12 cellular contexts compared by ENCODE assay signal in genomic region chr14:61326149-61326548, GRCh38. TPM values are rescaled to one million over a fixed set of nuclear protein-coding genes. Genes with fewer than 3 reads are reported as not detected.
DNase-seq lines count a peak whose midpoint lies in the region; ATAC-seq and TF ChIP-seq lines count a peak whose summit lies in the region.
"Had no signal": no experiment of that assay in that cellular context is flagged by ENCODE, and none has a peak within 500 bp of the region (broad histone marks: within the 10 kb centered on the region; RNA-seq: fewer than 3 reads in every experiment).

No MANE protein-coding gene starts in this region.

- no peaks in the 10 kb centered on the region for H4K20me1 ChIP-seq in GM23338 (replicated peaks; ENCODE audit: insufficient read depth)

- DNase-seq in right atrium auricular region (ENCODE audit: low spot score) (no peak), left ventricle myocardium superior (no peak), lower lobe of right lung (no peak), uterus (no peak), GM23338 (ENCODE audit: low spot score) (no peak)
- no peak for DNase-seq in activated T-helper 1 cell treated with anti-CD3 and anti-CD28 coated beads, Interleukin-12 subunit alpha, Interleukin-12 subunit beta, Interleukin-2, Interleukin-4 antibody, amounts not matched to agents 30 ng/mL and 10 ng/mL and 1 ng/mL, durations not matched to agents 14 hours and 24 hours and 36 hours (ENCODE audit: low spot score)
- DNase-seq in stimulated activated CD4-positive, alpha-beta T cell treated with anti-CD3 and anti-CD28 coated beads, Interleukin-2, amount 100 ng/mL, for 48 hours, result no peak
- DNase-seq: activated CD4-positive, CD25-positive, alpha-beta regulatory T cell treated with anti-CD3 and anti-CD28 coated beads, Interleukin-2, amount 50 U/mL, for 72 hours; effector CD4-positive, alpha-beta T cell; KBM-7 had no signal

- H3K9me2 ChIP-seq in GM23338 (ENCODE audit: insufficient read depth), result no peaks in the 10 kb centered on the region

- peak overlapping the region; percentile 93 for H3K4me3 Mint-ChIP-seq in activated T-helper 1 cell treated with anti-CD3 and anti-CD28 coated beads, Interleukin-12 subunit alpha, Interleukin-12 subunit beta, Interleukin-2, Interleukin-4 antibody, amounts not matched to agents 30 ng/mL and 10 ng/mL and 1 ng/mL, durations not matched to agents 14 hours and 24 hours and 36 hours
- no peak overlapping the region for H3K4me3 Mint-ChIP-seq in GM23338

- H3K27ac ChIP-seq in right atrium auricular region (peak overlapping the region; percentile 63 to 73), lower lobe of right lung (peak overlapping the region; percentile 89), uterus (peak overlapping the region; percentile 44 to 80), GM23338 (ENCODE audit: low read depth) (no peak overlapping the region)
- H3K27ac ChIP-seq: HL-60 had no signal

- peaks cover 47% of the 10 kb centered on the region for H3K36me3 Mint-ChIP-seq in activated T-helper 1 cell treated with anti-CD3 and anti-CD28 coated beads, Interleukin-12 subunit alpha, Interleukin-12 subunit beta, Interleukin-2, Interleukin-4 antibody, amounts not matched to agents 30 ng/mL and 10 ng/mL and 1 ng/mL, durations not matched to agents 14 hours and 24 hours and 36 hours (ENCODE audit: low read depth)
- H3K36me3 Mint-ChIP-seq in GM23338 (ENCODE audit: low read depth), result peaks cover 5% of the 10 kb centered on the region; the same call in 2 of the 3 replicates

- H3K27me3 ChIP-seq in right atrium auricular region (no peaks in the 10 kb centered on the region), lower lobe of right lung (ENCODE audit: low read depth) (no peaks in the 10 kb centered on the region), uterus (no peaks in the 10 kb centered on the region), GM23338 (ENCODE audit: insufficient read depth) (peaks cover 32% of the 10 kb centered on the region)

- H3F3A ChIP-seq in GM23338 (replicated peaks; ENCODE audit: low read depth), result no peaks in the 10 kb centered on the region

- H2AFZ ChIP-seq in GM23338, result no peak overlapping the region

- no peaks in the 10 kb centered on the region for H3K36me3 ChIP-seq in right atrium auricular region
- H3K36me3 ChIP-seq in lower lobe of right lung, result no peaks in the 10 kb centered on the region
- no peaks in the 10 kb centered on the region for H3K36me3 ChIP-seq in uterus
- H3K36me3 ChIP-seq in GM23338 (ENCODE audit: insufficient read depth), result no peaks in the 10 kb centered on the region

- H3K79me2 ChIP-seq in GM23338 (replicated peaks; ENCODE audit: insufficient read depth), result no peaks in the 10 kb centered on the region

- ATAC-seq in left ventricle myocardium superior (no peak), lower lobe of right lung (no peak), GM23338 (no peak), HG02798 (IDR thresholded peaks at IDR 0.05; ENCODE audit: poor library complexity, unreplicated experiment) (no peak)

- no peak overlapping the region for H3K4me3 ChIP-seq in right atrium auricular region
- H3K4me3 ChIP-seq in lower lobe of right lung, result peak overlapping the region; percentile 20
- no peak overlapping the region for H3K4me3 ChIP-seq in uterus
- no peak overlapping the region for H3K4me3 ChIP-seq in GM23338

- no peak for TF ChIP-seq CTCF in right atrium auricular region (IDR thresholded peaks at IDR 0.05)
- no peak for TF ChIP-seq CTCF in lower lobe of right lung (IDR thresholded peaks at IDR 0.05)
- TF ChIP-seq CTCF in uterus (IDR thresholded peaks at IDR 0.05), result no peak
- no peak for TF ChIP-seq CTCF in GM23338 (conservative IDR thresholded peaks at IDR 0.05; ENCODE audit: low read depth in 2 of 2)

- H3K27ac Mint-ChIP-seq in activated T-helper 1 cell treated with anti-CD3 and anti-CD28 coated beads, Interleukin-12 subunit alpha, Interleukin-12 subunit beta, Interleukin-2, Interleukin-4 antibody, amounts not matched to agents 30 ng/mL and 10 ng/mL and 1 ng/mL, durations not matched to agents 14 hours and 24 hours and 36 hours, result peak overlapping the region; percentile 86
- no peak overlapping the region for H3K27ac Mint-ChIP-seq in GM23338

- no peaks in the 10 kb centered on the region for H3K27me3 Mint-ChIP-seq in activated T-helper 1 cell treated with anti-CD3 and anti-CD28 coated beads, Interleukin-12 subunit alpha, Interleukin-12 subunit beta, Interleukin-2, Interleukin-4 antibody, amounts not matched to agents 30 ng/mL and 10 ng/mL and 1 ng/mL, durations not matched to agents 14 hours and 24 hours and 36 hours (ENCODE audit: insufficient read depth)
- peaks cover 19% of the 10 kb centered on the region for H3K27me3 Mint-ChIP-seq in GM23338 (ENCODE audit: insufficient read depth, low read depth, poor library complexity)

- no peak for TF ChIP-seq POLR2A in uterus (IDR thresholded peaks at IDR 0.05)

- no peak overlapping the region for H3K4me2 ChIP-seq in GM23338

- H3K9me3 ChIP-seq in right atrium auricular region (peaks cover 0 to 8% of the 10 kb centered on the region in 2 donors), lower lobe of right lung (no peaks in the 10 kb centered on the region), uterus (no peaks in the 10 kb centered on the region)

- intact Hi-C loops in left ventricle myocardium superior (cut with micrococcal nuclease), result no loop called here
- intact Hi-C loops in activated T-helper 1 cell treated with anti-CD3 and anti-CD28 coated beads, Interleukin-12 subunit alpha, Interleukin-12 subunit beta, Interleukin-2, Interleukin-4 antibody, amounts not matched to agents 30 ng/mL and 10 ng/mL and 1 ng/mL, durations not matched to agents 14 hours and 24 hours and 36 hours (cut with micrococcal nuclease), result loop anchor here (1.0 to 10.0 kb wide), 8 partner anchors 16 to 1231 kb away; partner anchors contain the start of genes HIF1A and PCNX4
- intact Hi-C loops in lower lobe of right lung (cut with DNase I), result no loop called here
- intact Hi-C loops in uterus (cut with DNase I; ENCODE audit: low total_unique reads), result no loop called here

- H3K4me1 Mint-ChIP-seq in activated T-helper 1 cell treated with anti-CD3 and anti-CD28 coated beads, Interleukin-12 subunit alpha, Interleukin-12 subunit beta, Interleukin-2, Interleukin-4 antibody, amounts not matched to agents 30 ng/mL and 10 ng/mL and 1 ng/mL, durations not matched to agents 14 hours and 24 hours and 36 hours (ENCODE audit: low read depth), result peaks cover 74% of the 10 kb centered on the region
- peaks cover 13% of the 10 kb centered on the region for H3K4me1 Mint-ChIP-seq in GM23338

- H3K4me1 ChIP-seq in right atrium auricular region (peaks cover 0 to 18% of the 10 kb centered on the region in 2 donors), lower lobe of right lung (peaks cover 37% of the 10 kb centered on the region), uterus (peaks cover 0 to 3% of the 10 kb centered on the region in 2 donors), GM23338 (ENCODE audit: insufficient read depth) (no peaks in the 10 kb centered on the region)

- peaks cover 4% of the 10 kb centered on the region for H3K9me3 Mint-ChIP-seq in activated T-helper 1 cell treated with anti-CD3 and anti-CD28 coated beads, Interleukin-12 subunit alpha, Interleukin-12 subunit beta, Interleukin-2, Interleukin-4 antibody, amounts not matched to agents 30 ng/mL and 10 ng/mL and 1 ng/mL, durations not matched to agents 14 hours and 24 hours and 36 hours
- H3K9me3 Mint-ChIP-seq in GM23338, result peaks cover 9% of the 10 kb centered on the region

TF ChIP-seq in GM23338, 12 proteins besides CTCF, POLR2A, EP300 and RAD21 (continues in another document):
- TF ChIP-seq NANOG (IDR thresholded peaks at IDR 0.05; ENCODE audit: borderline replicate concordance), result no peak
- TF ChIP-seq JUNB (IDR thresholded peaks at IDR 0.05; ENCODE audit: unreplicated experiment), result no peak
- TF ChIP-seq EZH2 (IDR thresholded peaks at IDR 0.05; ENCODE audit: low read depth, unreplicated experiment), result no peak
- no peak for TF ChIP-seq EZH2phosphoT487 (IDR thresholded peaks at IDR 0.05; ENCODE audit: unreplicated experiment)

RNA-seq across cellular contexts. Expression of gene PRKCH, which starts 4.8 kb away (rescaled TPM):
- total RNA-seq in right atrium auricular region (10 to 100 TPM; 24.9 to 40.3 TPM), left ventricle myocardium superior (15.9 TPM), lower lobe of right lung (60.9 TPM), uterus (100 to 1,000 TPM in 1 of 4 donors, 10 to 100 TPM in 3; 17.9 to 105 (median 63.5) TPM)
- total RNA-seq in activated T-helper 1 cell treated with anti-CD3 and anti-CD28 coated beads, Interleukin-12 subunit alpha, Interleukin-12 subunit beta, Interleukin-2, Interleukin-4 antibody, amounts not matched to agents 30 ng/mL and 10 ng/mL and 1 ng/mL, durations not matched to agents 14 hours and 24 hours and 36 hours, result 145 and 151 TPM in 2 replicates
- total RNA-seq in GM23338 (2014; rRNA removed; shearing (Covaris generic)), result 10.0 and 10.1 TPM in 2 replicates
- polyA plus RNA-seq in GM23338 (2016; fragmentation: Nextera tagmentation; extraction: Ambion mirVana), result 5.3 and 5.4 TPM in 2 replicates

RNA-seq across cellular contexts. Expression of gene TMEM30B, which starts 45.0 kb away (rescaled TPM):
- total RNA-seq in right atrium auricular region (1 to 10 TPM; 2.0 to 3.7 TPM), left ventricle myocardium superior (0.42 TPM), lower lobe of right lung (20.3 TPM), uterus (1 to 10 TPM; 1.8 to 6.4 (median 3.3) TPM)
- total RNA-seq in activated T-helper 1 cell treated with anti-CD3 and anti-CD28 coated beads, Interleukin-12 subunit alpha, Interleukin-12 subunit beta, Interleukin-2, Interleukin-4 antibody, amounts not matched to agents 30 ng/mL and 10 ng/mL and 1 ng/mL, durations not matched to agents 14 hours and 24 hours and 36 hours, result 0.26 and 0.56 TPM in 2 replicates
- total RNA-seq in GM23338 (2014; rRNA removed; shearing (Covaris generic)), result 12.8 and 22.9 TPM in 2 replicates
- 7.2 and 7.4 TPM in 2 replicates for polyA plus RNA-seq in GM23338 (2016; fragmentation: Nextera tagmentation; extraction: Ambion mirVana)
